In genomic region chr7:27186450-27187157, GRCh38 we compare ENCODE assay signal across 12 cellular contexts. TPM values are rescaled to one million over a fixed set of nuclear protein-coding genes. Genes with fewer than 3 reads are reported as not detected.
DNase-seq lines count a peak whose midpoint lies in the region; ATAC-seq and TF ChIP-seq lines count a peak whose summit lies in the region.
"Had no signal": no experiment of that assay in that cellular context is flagged by ENCODE, and none has a peak within 500 bp of the region (broad histone marks: within the 10 kb centered on the region; RNA-seq: fewer than 3 reads in every experiment).

No MANE protein-coding gene starts in this region.

- intact Hi-C loops in PC-3 (cut with micrococcal nuclease), result loop anchor here (1.0 kb wide), 1 partner anchor 10 kb away; no protein-coding TSS in a partner anchor

- H3K4me1 ChIP-seq in PC-3 (ENCODE audit: insufficient read depth, low read length), result peaks cover 51% of the 10 kb centered on the region

- peak overlapping the region; percentile 91 for H3K4me3 ChIP-seq in PC-3 (ENCODE audit: low read length)
- H3K4me3 ChIP-seq in skeletal muscle cell (ENCODE audit: low read depth, low read length), result peak overlapping the region; percentile 81

- CTCF ChIA-PET in PC-3 (lab: Charles Lee), result no interaction called here

- no peak for TF ChIP-seq CTCF in PC-3 (conservative IDR thresholded peaks at IDR 0.05; ENCODE audit: low read depth, low read length)

- in situ Hi-C loops in G401 (cut with HindIII; ENCODE audit: low sequenced_read_pairs), result no loop called here

- H3K9me2 ChIP-seq in PC-3 (replicated peaks; ENCODE audit: low read length), result no peaks in the 10 kb centered on the region

- no peaks in the 10 kb centered on the region for H3K27me3 ChIP-seq in PC-3 (ENCODE audit: low read length)

- H3F3A ChIP-seq in PC-3 (ENCODE audit: low read length, unreplicated experiment), result no peaks in the 10 kb centered on the region

- BruUV-seq in PC-3 (replicated peaks; lab: Mats Ljungman, UMichigan), result no TSS peak

- no peak for ATAC-seq in PC-3
- ATAC-seq in HG02970 (IDR thresholded peaks at IDR 0.05; ENCODE audit: low FRiP score, unreplicated experiment), result no peak
- ATAC-seq in GM21825 (IDR thresholded peaks at IDR 0.05; ENCODE audit: unreplicated experiment), result no peak

- H2AFZ ChIP-seq in PC-3 (ENCODE audit: low read length), result no peak overlapping the region

- H4K20me1 ChIP-seq in PC-3 (ENCODE audit: low read length), result no peaks in the 10 kb centered on the region

- H3K9ac ChIP-seq in PC-3 (ENCODE audit: low read length), result peak overlapping the region; percentile 97

- H3K4me2 ChIP-seq in PC-3 (ENCODE audit: low read length), result peak overlapping the region; percentile 99

- peak overlapping the region; percentile 97 for H3K27ac ChIP-seq in PC-3 (ENCODE audit: low read length)

- POLR2A ChIA-PET in PC-3 (lab: Charles Lee; ENCODE audit: unreplicated experiment), result interaction anchor here (0.6 to 1.8 kb wide), 5 partner anchors 11 to 82 kb away, joined by 3 to 7 read pairs (median 5); no protein-coding TSS in a partner anchor

- H3K79me2 ChIP-seq in PC-3 (ENCODE audit: low read length), result peaks cover 100% of the 10 kb centered on the region

- H3K36me3 ChIP-seq in PC-3 (ENCODE audit: low read depth, low read length), result no peaks in the 10 kb centered on the region

- no peaks in the 10 kb centered on the region for H3K9me3 ChIP-seq in PC-3 (ENCODE audit: low read length)

- DNase-seq in Daoy (ENCODE audit: low read depth), result peak; percentile 9
- DNase-seq in PC-3, result no peak
- peak; percentile 51 for DNase-seq in islet precursor cell
- DNase-seq in skeletal muscle cell (ENCODE audit: low read depth), result no peak
- DNase-seq in G401 (ENCODE audit: low spot score), result no peak
- no peak for DNase-seq in activated effector memory CD4-positive, alpha-beta T cell treated with Interleukin-2 at 50 U/mL for 16 hours
- DNase-seq: activated CD4-positive, alpha-beta T cell treated with anti-CD3 and anti-CD28 coated beads, Interleukin-2, amount 50 U/mL, for 4 hours; stimulated activated naive CD4-positive, alpha-beta T cell treated with Interleukin-2 at 50 U/mL for 16 hours had no signal

RNA-seq across cellular contexts. Expression of gene HOXA11, which starts 1.6 kb away (rescaled TPM):
- total RNA-seq in Daoy (2014; rRNA removed; shearing (Covaris generic)), result 7.7 and 8.2 TPM in 2 replicates
- 26.6 and 31.4 TPM in 2 replicates for total RNA-seq in PC-3 (2014; rRNA removed)
- 9.3 and 11.6 TPM in 2 replicates for total RNA-seq in G401 (2014; rRNA removed; shearing (Covaris generic))
- total RNA-seq: OCI-LY7; T-helper 1 cell treated with Interleukin-12 subunit alpha and Interleukin-12 subunit beta and Interleukin-4 antibody, amounts not matched to agents 30 ng/mL and 1 ng/mL, for 36 hours had no signal

RNA-seq across cellular contexts. Expression of gene HOXA10, which starts 12.5 kb away (rescaled TPM):
- 12.3 and 31.2 TPM in 2 replicates for total RNA-seq in Daoy (2014; rRNA removed; shearing (Covaris generic))
- 36.0 and 46.1 TPM in 2 replicates for total RNA-seq in PC-3 (2014; rRNA removed)
- 10.3 and 23.0 TPM in 2 replicates for total RNA-seq in G401 (2014; rRNA removed; shearing (Covaris generic))
- total RNA-seq: OCI-LY7; T-helper 1 cell treated with Interleukin-12 subunit alpha and Interleukin-12 subunit beta and Interleukin-4 antibody, amounts not matched to agents 30 ng/mL and 1 ng/mL, for 36 hours had no signal

RNA-seq across cellular contexts. Expression of gene HOXA13, which starts 13.3 kb away (rescaled TPM):
- total RNA-seq in Daoy (2014; rRNA removed; shearing (Covaris generic)), result 0.86 and 1.3 TPM in 2 replicates
- 12.1 and 14.9 TPM in 2 replicates for total RNA-seq in PC-3 (2014; rRNA removed)
- 0.37 TPM in 1 of 2 replicates, not detected in the other for total RNA-seq in G401 (2014; rRNA removed; shearing (Covaris generic))
- total RNA-seq: T-helper 1 cell treated with Interleukin-12 subunit alpha and Interleukin-12 subunit beta and Interleukin-4 antibody, amounts not matched to agents 30 ng/mL and 1 ng/mL, for 36 hours had no signal

RNA-seq across cellular contexts. Expression of gene HOXA9, which starts 21.3 kb away (rescaled TPM):
- total RNA-seq in Daoy (2014; rRNA removed; shearing (Covaris generic)), result 1.8 TPM in 1 of 2 replicates, not detected in the other
- total RNA-seq in PC-3 (2014; rRNA removed), result 69.0 and 85.3 TPM in 2 replicates
- total RNA-seq in G401 (2014; rRNA removed; shearing (Covaris generic)), result 66.5 and 71.2 TPM in 2 replicates
- total RNA-seq: OCI-LY7; T-helper 1 cell treated with Interleukin-12 subunit alpha and Interleukin-12 subunit beta and Interleukin-4 antibody, amounts not matched to agents 30 ng/mL and 1 ng/mL, for 36 hours had no signal

RNA-seq across cellular contexts. Expression of gene HOXA7, which starts 30.1 kb away (rescaled TPM):
- total RNA-seq in Daoy (2014; rRNA removed; shearing (Covaris generic)), result 21.7 and 24.4 TPM in 2 replicates
- 2.6 and 2.8 TPM in 2 replicates for total RNA-seq in PC-3 (2014; rRNA removed)
- 4.4 and 7.1 TPM in 2 replicates for total RNA-seq in G401 (2014; rRNA removed; shearing (Covaris generic))
- total RNA-seq: T-helper 1 cell treated with Interleukin-12 subunit alpha and Interleukin-12 subunit beta and Interleukin-4 antibody, amounts not matched to agents 30 ng/mL and 1 ng/mL, for 36 hours had no signal

Comparison
In these comparisons a context has a peak if more than half of its experiments do, and no peak if none do; other contexts are left out.
1. DNase-seq: peak in Daoy (single experiment) and islet precursor cell (single experiment); none in PC-3 (single experiment), skeletal muscle cell (single experiment), G401 (single experiment) and activated effector memory CD4-positive, alpha-beta T cell treated with Interleukin-2 at 50 U/mL for 16 hours (single experiment).